8 cellular contexts compared by ENCODE assay signal in genomic region chr1:150764617-150765090, GRCh38. TPM values are rescaled to one million over a fixed set of nuclear protein-coding genes. Genes with fewer than 3 reads are reported as not detected.
DNase-seq lines count a peak whose midpoint lies in the region; ATAC-seq, FAIRE-seq and TF ChIP-seq lines count a peak whose summit lies in the region.

No MANE protein-coding gene starts in this region.

- TF ChIP-seq CTCF in bronchial epithelial cell (IDR thresholded peaks at IDR 0.05; ENCODE audit: insufficient read depth, low read length, severe bottlenecking) (no peak), kidney (IDR thresholded peaks at IDR 0.05; ENCODE audit: borderline replicate concordance, extremely low read depth, insufficient read depth) (no peak), GM10248 (IDR thresholded peaks at IDR 0.05; ENCODE audit: control extremely low read depth, extremely low read depth, low read depth, missing control alignments) (no peak)

- peaks cover 34% of the 10 kb centered on the region for H3K4me1 ChIP-seq in CD4-positive, CD25-positive, alpha-beta regulatory T cell (ENCODE audit: control insufficient read depth, insufficient read depth, low read length, poor library complexity, severe bottlenecking)
- no peaks in the 10 kb centered on the region for H3K4me1 ChIP-seq in kidney (ENCODE audit: control insufficient read depth in 1 of 2, insufficient read depth in 1 of 2, low read depth in 1 of 2, low read length in 2 of 2)

- peaks cover 0 to 2% (median 0%) of the 10 kb centered on the region in 7 donors for H3K9me3 Mint-ChIP-seq in CD4-positive, CD25-positive, alpha-beta regulatory T cell
- peaks cover 0 to 4% (median 0%) of the 10 kb centered on the region in 9 donors for H3K9me3 Mint-ChIP-seq in naive thymus-derived CD8-positive, alpha-beta T cell

- DNase-seq in CD4-positive, CD25-positive, alpha-beta regulatory T cell: peak in 1 of 3 donors; percentile 39
- peak; percentile 36 for DNase-seq in KBM-7
- peak; percentile 77 for DNase-seq in bronchial epithelial cell (ENCODE audit: low read depth)
- DNase-seq in naive thymus-derived CD8-positive, alpha-beta T cell: peak in 1 of 10 donors; percentile 11
- DNase-seq in NK-92 (lab: John Stamatoyannopoulos, UW; ENCODE audit: unreplicated experiment): no peak
- DNase-seq in activated CD4-positive, CD25-positive, alpha-beta regulatory T cell treated with anti-CD3 and anti-CD28 coated beads, Interleukin-2, amount 50 U/mL, for 72 hours: no peak
- no peak for DNase-seq in kidney
- DNase-seq in GM10248 (ENCODE audit: extremely low spot score): no peak

- H3K9me3 ChIP-seq in CD4-positive, CD25-positive, alpha-beta regulatory T cell (ENCODE audit: control insufficient read depth in 2 of 2, low read length in 2 of 2): no peaks in the 10 kb centered on the region
- H3K9me3 ChIP-seq in kidney (ENCODE audit: control insufficient read depth in 1 of 2, low read length in 2 of 2): peaks cover 0 to 4% of the 10 kb centered on the region in 2 donors

- H3K9ac ChIP-seq in kidney (ENCODE audit: low read length in 2 of 2): no peak overlapping the region

- CTCF ChIA-PET in GM10248 (lab: Yijun Ruan, JAX): interaction anchor here (1.0 kb wide), 1 partner anchor 18 kb away, joined by 3 read pairs; no protein-coding TSS in a partner anchor

- peak overlapping the region; percentile 93 for H3K4me3 ChIP-seq in CD4-positive, CD25-positive, alpha-beta regulatory T cell (ENCODE audit: low read depth, low read length)
- H3K4me3 ChIP-seq in bronchial epithelial cell (ENCODE audit: low read depth, low read length) (no peak overlapping the region), kidney (ENCODE audit: low read length in 2 of 2) (peak overlapping the region in 1 of 2 donors; percentile 15)

- H3K36me3 ChIP-seq in CD4-positive, CD25-positive, alpha-beta regulatory T cell (ENCODE audit: control insufficient read depth, insufficient read depth, low read length): peaks cover 6% of the 10 kb centered on the region
- H3K36me3 ChIP-seq in bronchial epithelial cell (ENCODE audit: control insufficient read depth, insufficient read depth, low read length) (no peaks in the 10 kb centered on the region), kidney (ENCODE audit: control insufficient read depth in 1 of 2, insufficient read depth in 2 of 2, low read length in 2 of 2) (no peaks in the 10 kb centered on the region)

- H3K27ac ChIP-seq in CD4-positive, CD25-positive, alpha-beta regulatory T cell (ENCODE audit: insufficient read depth, low read length, poor library complexity, severe bottlenecking): peak overlapping the region; percentile 72
- no peak overlapping the region for H3K27ac ChIP-seq in kidney (ENCODE audit: low read depth in 2 of 2, low read length in 2 of 2)

- H3K36me3 Mint-ChIP-seq in CD4-positive, CD25-positive, alpha-beta regulatory T cell: peaks cover 29% of the 10 kb centered on the region
- H3K36me3 Mint-ChIP-seq in naive thymus-derived CD8-positive, alpha-beta T cell: peaks cover 0 to 24% (median 23%) of the 10 kb centered on the region in 3 donors

- POLR2A ChIA-PET in naive thymus-derived CD8-positive, alpha-beta T cell (lab: Charles Lee): interaction anchor here (0.6 to 1.8 kb wide), 5 partner anchors 10 to 203 kb away, joined by 3 to 6 read pairs (median 4); partner anchors contain the start of gene GOLPH3L
- POLR2A ChIA-PET in GM10248 (lab: Yijun Ruan, JAX): interaction anchor here (0.7 to 1.6 kb wide), 3 partner anchors 10 to 68 kb away, joined by 3 to 5 read pairs (median 4); partner anchors contain the start of gene GOLPH3L

- peaks cover 30 to 66% (median 38%) of the 10 kb centered on the region in 4 donors for H3K4me1 Mint-ChIP-seq in CD4-positive, CD25-positive, alpha-beta regulatory T cell
- peaks cover 16 to 67% (median 44%) of the 10 kb centered on the region in 4 donors for H3K4me1 Mint-ChIP-seq in naive thymus-derived CD8-positive, alpha-beta T cell

- intact Hi-C loops in kidney (cut with DNase I): no loop called here

- H3K27ac Mint-ChIP-seq in CD4-positive, CD25-positive, alpha-beta regulatory T cell: peak overlapping the region; percentile 96 to 98 (median 96)
- H3K27ac Mint-ChIP-seq in naive thymus-derived CD8-positive, alpha-beta T cell: peak overlapping the region; percentile 90 to 98 (median 94)

- H3K27me3 Mint-ChIP-seq in CD4-positive, CD25-positive, alpha-beta regulatory T cell: no peaks in the 10 kb centered on the region
- no peaks in the 10 kb centered on the region for H3K27me3 Mint-ChIP-seq in naive thymus-derived CD8-positive, alpha-beta T cell

- peak; percentile 25 to 37 for ATAC-seq in CD4-positive, CD25-positive, alpha-beta regulatory T cell (ENCODE audit: low read depth in 2 of 2)
- ATAC-seq in naive thymus-derived CD8-positive, alpha-beta T cell: peak; percentile 43 to 60

- in situ Hi-C loops in KBM-7 (cut with MboI; ENCODE audit: low pct_unique_long_range_greater_than_20kb, low sequenced_read_pairs): no loop called here

- FAIRE-seq in bronchial epithelial cell (lab: Jason Lieb, UNC) (no peak), kidney (lab: Jason Lieb, UNC) (no peak)

- H3K4me3 Mint-ChIP-seq in CD4-positive, CD25-positive, alpha-beta regulatory T cell: peak overlapping the region; percentile 91 to 99 (median 94)
- peak overlapping the region; percentile 85 to 99 (median 94) for H3K4me3 Mint-ChIP-seq in naive thymus-derived CD8-positive, alpha-beta T cell

- no peaks in the 10 kb centered on the region for H3K27me3 ChIP-seq in CD4-positive, CD25-positive, alpha-beta regulatory T cell (ENCODE audit: control insufficient read depth, insufficient read depth, low read length)
- H3K27me3 ChIP-seq in bronchial epithelial cell (ENCODE audit: control insufficient read depth, insufficient read depth, low read length): no peaks in the 10 kb centered on the region

RNA-seq across cellular contexts. Expression of gene CTSS, which starts 0.9 kb away (rescaled TPM):
- 114 TPM for total RNA-seq in CD4-positive, CD25-positive, alpha-beta regulatory T cell
- polyA plus RNA-seq in CD4-positive, CD25-positive, alpha-beta regulatory T cell: 100 to 1,000 TPM; 158 to 227 (median 205) TPM
- 0.53 and 5.4 TPM in 2 replicates for total RNA-seq in bronchial epithelial cell
- 10 to 100 TPM; 69.3 to 72.5 TPM for total RNA-seq in naive thymus-derived CD8-positive, alpha-beta T cell
- polyA plus RNA-seq in naive thymus-derived CD8-positive, alpha-beta T cell: 100 to 1,000 TPM; 111 to 137 (median 113) TPM
- 109 TPM for total RNA-seq in kidney
- polyA plus RNA-seq in kidney (ENCODE audit: insufficient read depth, low read depth, low replicate concordance): 5.3 TPM

RNA-seq across cellular contexts. Expression of gene CTSK, which starts 43.4 kb away (rescaled TPM):
- total RNA-seq in CD4-positive, CD25-positive, alpha-beta regulatory T cell: 18.0 TPM
- 1 to 10 TPM in 1 of 4 donors, under 1 TPM in 2, not detected in 1; 0.10 to 1.4 (median 0.82) TPM for polyA plus RNA-seq in CD4-positive, CD25-positive, alpha-beta regulatory T cell
- 2.4 and 3.1 TPM in 2 replicates for total RNA-seq in bronchial epithelial cell
- total RNA-seq in naive thymus-derived CD8-positive, alpha-beta T cell: 10 to 100 TPM in 1 of 2 experiments, 1 to 10 TPM in 1; 9.0 to 11.1 TPM
- under 1 TPM in 2 of 3 donors, not detected in 1; 0.21 to 0.84 TPM for polyA plus RNA-seq in naive thymus-derived CD8-positive, alpha-beta T cell
- total RNA-seq in kidney: 16.8 TPM
- 11.6 TPM for polyA plus RNA-seq in kidney (ENCODE audit: insufficient read depth, low read depth, low replicate concordance)

RNA-seq across cellular contexts. Expression of gene HORMAD1, which starts 44.0 kb away (rescaled TPM):
- total RNA-seq in CD4-positive, CD25-positive, alpha-beta regulatory T cell: not detected
- polyA plus RNA-seq in CD4-positive, CD25-positive, alpha-beta regulatory T cell: not detected
- total RNA-seq in bronchial epithelial cell (1.8 and 4.1 TPM in 2 replicates), kidney (0.13 TPM)
- under 1 TPM; 0.73 to 0.74 TPM for total RNA-seq in naive thymus-derived CD8-positive, alpha-beta T cell
- under 1 TPM in 1 of 3 donors, not detected in 2; 0.64 TPM for polyA plus RNA-seq in naive thymus-derived CD8-positive, alpha-beta T cell
- not detected for polyA plus RNA-seq in kidney (ENCODE audit: insufficient read depth, low read depth, low replicate concordance)

Comparison
In these comparisons a context has a peak if more than half of its experiments do, and no peak if none do; other contexts are left out.
1. DNase-seq: peak in KBM-7 (single experiment) and bronchial epithelial cell (single experiment); none in NK-92 (single experiment), activated CD4-positive, CD25-positive, alpha-beta regulatory T cell treated with anti-CD3 and anti-CD28 coated beads, Interleukin-2, amount 50 U/mL, for 72 hours (single experiment), kidney (single experiment) and GM10248 (single experiment).
2. RNA of gene CTSS, which starts 0.9 kb away (total RNA-seq): 114 TPM in CD4-positive, CD25-positive, alpha-beta regulatory T cell (single experiment), 109 TPM in kidney (single experiment) and 69.3 to 72.5 TPM in naive thymus-derived CD8-positive, alpha-beta T cell; 0.53 to 5.4 TPM in bronchial epithelial cell; every median in the first group is over 10 times any median in the second.